ENCODE assay signal across 7 cellular contexts in genomic region chr3:73081140-73081539, GRCh38.
"Had no signal": no experiment of that assay in that cellular context is flagged by ENCODE, and none has a peak within 500 bp of the region (broad histone marks: within the 10 kb centered on the region; RNA-seq: fewer than 3 reads in every experiment).

No MANE protein-coding gene starts in this region.

- H3K4me3 ChIP-seq: GM23338 had no signal

- FAIRE-seq: H1, H54, HepG2 had no signal

- ATAC-seq: GM23338, HepG2 had no signal

- DNase-seq: H9, HCEC 1CT, KG1 had no signal
